In the genomic region with DNA sequence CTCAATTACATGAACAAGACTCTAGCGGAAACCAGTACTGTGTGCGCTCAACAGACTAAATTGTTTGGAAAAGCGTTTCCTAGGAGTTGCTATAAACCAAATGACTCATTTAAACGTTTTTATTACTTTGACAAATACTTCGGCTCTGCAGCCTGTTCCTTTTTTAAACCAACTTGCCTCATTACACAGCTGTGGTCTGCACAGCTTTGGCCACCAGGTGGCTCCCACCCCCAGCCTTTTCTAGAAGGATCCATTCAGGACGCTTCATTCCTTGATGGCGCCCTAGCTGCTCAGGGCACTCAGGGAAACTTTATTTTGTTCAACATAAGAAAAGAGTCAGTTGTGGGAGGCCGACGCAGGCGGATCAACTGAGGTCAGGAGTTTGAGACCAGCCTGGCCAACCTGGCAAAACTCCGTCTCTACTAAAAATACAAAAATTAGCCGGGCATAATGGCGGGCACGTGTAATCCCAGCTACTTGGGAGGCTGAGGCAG, we compare ENCODE assay signal across 8 cellular contexts. TPM values are rescaled to one million over a fixed set of nuclear protein-coding genes. Genes with fewer than 3 reads are reported as not detected.
DNase-seq lines count a peak whose midpoint lies in the region; ATAC-seq, FAIRE-seq and TF ChIP-seq lines count a peak whose summit lies in the region.

No MANE protein-coding gene starts in this region.

- no peak overlapping the region for H3K27ac Mint-ChIP-seq in activated T-helper 17 cell treated with anti-CD3 and anti-CD28 coated beads, Interleukin-2, amount 50 U/mL, for 72 hours
- no peak overlapping the region for H3K27ac Mint-ChIP-seq in neural crest cell (ENCODE audit: unreplicated experiment)

- POLR2A ChIA-PET in A549 (lab: Yijun Ruan, JAX): interaction anchor here (0.6 to 1.1 kb wide), 3 partner anchors 126 to 233 kb away, joined by 4 to 5 read pairs (median 5); a partner anchor contains a TSS

- peak; percentile 87 for TF ChIP-seq CTCF in A549 (IDR thresholded peaks at IDR 0.05)
- peak; percentile 91 for TF ChIP-seq CTCF in RWPE2 (IDR thresholded peaks at IDR 0.05; ENCODE audit: poor library complexity, severe bottlenecking)
- TF ChIP-seq CTCF in neural crest cell (conservative IDR thresholded peaks at IDR 0.05): peak; percentile 97

- no peak overlapping the region for H3K4me3 ChIP-seq in A549
- no peak overlapping the region for H3K4me3 ChIP-seq in RWPE2 (ENCODE audit: severe bottlenecking)

- DNase-seq in A549 (ENCODE audit: low read depth in 1 of 2, low spot score in 1 of 2): peak; percentile 68 to 88
- DNase-seq in KG1 (lab: John Stamatoyannopoulos, UW): peak; percentile 47
- DNase-seq in RWPE2 (ENCODE audit: low spot score): no peak
- DNase-seq in fibroblast of the conjunctiva (ENCODE audit: low read depth): peak; percentile 89
- peak; percentile 72 for DNase-seq in neural crest cell (ENCODE audit: low read depth, low spot score)
- DNase-seq in stimulated activated naive CD8-positive, alpha-beta T cell treated with anti-CD3 and anti-CD28 coated beads, Interleukin-15, Interleukin-2, amounts not matched to agents 100 U/mL and 50 U/mL, for 24 hours: peak; percentile 63

- H3K9me3 Mint-ChIP-seq in activated T-helper 17 cell treated with anti-CD3 and anti-CD28 coated beads, Interleukin-2, amount 50 U/mL, for 72 hours: no peaks in the 10 kb centered on the region
- H3K9me3 Mint-ChIP-seq in neural crest cell: peaks cover 2% of the 10 kb centered on the region

- H3K36me3 ChIP-seq in RWPE2 (ENCODE audit: low read depth): no peaks in the 10 kb centered on the region

- TF ChIP-seq POLR2A in A549 (IDR thresholded peaks at IDR 0.05; ENCODE audit: low read length): no peak

- H3K9me3 ChIP-seq in A549 (no peaks in the 10 kb centered on the region), RWPE2 (ENCODE audit: severe bottlenecking) (no peaks in the 10 kb centered on the region)

- H3K4me1 ChIP-seq in A549 (peaks cover 20% of the 10 kb centered on the region; the same call in 2 of the 3 replicates), RWPE2 (ENCODE audit: insufficient read depth, poor library complexity, severe bottlenecking) (no peaks in the 10 kb centered on the region)

- peak overlapping the region; percentile 66 for H3K4me2 ChIP-seq in A549

- WGBS in A549 (ENCODE audit: missing lambda C conversion rate): 28% methylated on average over 13 of the region's 14 CpGs

- H3K27me3 ChIP-seq in RWPE2 (ENCODE audit: insufficient read depth, poor library complexity, severe bottlenecking): no peaks in the 10 kb centered on the region

- peaks cover 4% of the 10 kb centered on the region for H3K4me1 Mint-ChIP-seq in activated T-helper 17 cell treated with anti-CD3 and anti-CD28 coated beads, Interleukin-2, amount 50 U/mL, for 72 hours
- peaks cover 6% of the 10 kb centered on the region for H3K4me1 Mint-ChIP-seq in neural crest cell

- TF ChIP-seq EP300 in A549 (IDR thresholded peaks at IDR 0.05): no peak

- ATAC-seq in A549 (peak; percentile 94 to 97), GM18498 (IDR thresholded peaks at IDR 0.05; ENCODE audit: unreplicated experiment) (peak; percentile 65), RWPE2 (ENCODE audit: low read depth) (peak; percentile 98)
- peak; percentile 85 for ATAC-seq in activated T-helper 17 cell treated with anti-CD3 and anti-CD28 coated beads, Interleukin-2, amount 50 U/mL, for 72 hours (replicated peaks)
- ATAC-seq in stimulated activated naive CD8-positive, alpha-beta T cell treated with anti-CD3 and anti-CD28 coated beads, Interleukin-15, Interleukin-2, amounts not matched to agents 100 U/mL and 50 U/mL, for 24 hours: peak; percentile 75

- FAIRE-seq in A549 (lab: Jason Lieb, UNC): peak; percentile 36

- no peak overlapping the region for H3K4me3 Mint-ChIP-seq in activated T-helper 17 cell treated with anti-CD3 and anti-CD28 coated beads, Interleukin-2, amount 50 U/mL, for 72 hours
- H3K4me3 Mint-ChIP-seq in neural crest cell: peak overlapping the region; percentile 39

- CTCF ChIA-PET in A549 (lab: Yijun Ruan, JAX): interaction anchor here (0.6 to 3.2 kb wide), 20 partner anchors 12 to 536 kb away, joined by 3 to 24 read pairs (median 4); a partner anchor contains a TSS

- H3K27me3 Mint-ChIP-seq in activated T-helper 17 cell treated with anti-CD3 and anti-CD28 coated beads, Interleukin-2, amount 50 U/mL, for 72 hours: peaks cover 44% of the 10 kb centered on the region
- peaks cover 44% of the 10 kb centered on the region for H3K27me3 Mint-ChIP-seq in neural crest cell (ENCODE audit: low read depth)

- peak; percentile 87 to 88 for TF ChIP-seq RAD21 in A549 (conservative IDR thresholded peaks at IDR 0.05 in 1 of 2, IDR thresholded peaks at IDR 0.05 in 1 of 2)

- H3K27ac ChIP-seq in A549: peak overlapping the region; percentile 44 to 75; a peak in 5 of 6 replicates
- H3K27ac ChIP-seq in RWPE2 (ENCODE audit: poor library complexity, severe bottlenecking): no peak overlapping the region

- H3K36me3 Mint-ChIP-seq in activated T-helper 17 cell treated with anti-CD3 and anti-CD28 coated beads, Interleukin-2, amount 50 U/mL, for 72 hours (ENCODE audit: low read depth): no peaks in the 10 kb centered on the region
- no peaks in the 10 kb centered on the region for H3K36me3 Mint-ChIP-seq in neural crest cell (ENCODE audit: low read depth)

TF ChIP-seq in A549, 52 proteins besides CTCF, POLR2A, EP300 and RAD21:
- TF ChIP-seq SMC3 (IDR thresholded peaks at IDR 0.05) (peak; percentile 88), FOSL2 (IDR thresholded peaks at IDR 0.05) (no peak), FOSL2 (CRISPR knock-in tag; IDR thresholded peaks at IDR 0.05) (peak; percentile 79)
- TF ChIP-seq, protein P1, sequence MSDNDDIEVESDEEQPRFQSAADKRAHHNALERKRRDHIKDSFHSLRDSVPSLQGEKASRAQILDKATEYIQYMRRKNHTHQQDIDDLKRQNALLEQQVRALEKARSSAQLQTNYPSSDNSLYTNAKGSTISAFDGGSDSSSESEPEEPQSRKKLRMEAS (IDR thresholded peaks at IDR 0.05): peak; percentile 63
- TF ChIP-seq, protein P2, sequence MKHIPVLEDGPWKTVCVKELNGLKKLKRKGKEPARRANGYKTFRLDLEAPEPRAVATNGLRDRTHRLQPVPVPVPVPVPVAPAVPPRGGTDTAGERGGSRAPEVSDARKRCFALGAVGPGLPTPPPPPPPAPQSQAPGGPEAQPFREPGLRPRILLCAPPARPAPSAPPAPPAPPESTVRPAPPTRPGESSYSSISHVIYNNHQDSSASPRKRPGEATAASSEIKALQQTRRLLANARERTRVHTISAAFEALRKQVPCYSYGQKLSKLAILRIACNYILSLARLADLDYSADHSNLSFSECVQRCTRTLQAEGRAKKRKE (CRISPR knock-in tag; IDR thresholded peaks at IDR 0.05; ENCODE audit: low read depth): no peak

RNA-seq across cellular contexts. Expression of a gene that starts 41.0 kb away (rescaled TPM):
- polyA plus RNA-seq in A549 (2011; rRNA removed) (13.8 and 16.6 TPM in 2 replicates), A549 (2017; fragmentation: RNase III; extraction: RNeasy Plus Mini Kit Qiagen cat#74134 plus additional on column Dnase treatment) (7.3 to 8.6 TPM (median 7.7 TPM) in 3 replicates)
- polyA plus RNA-seq in A549 (2012; cell fraction: cytosol; rRNA removed): 2.9 and 3.3 TPM in 2 replicates
- 3.0 and 5.0 TPM in 2 replicates for polyA plus RNA-seq in A549 (2012; cell fraction: nucleus; rRNA removed)
- polyA minus RNA-seq in A549 (2011; rRNA and poly(A)+ RNA removed): 12.6 and 13.4 TPM in 2 replicates
- total RNA-seq in activated T-helper 17 cell treated with anti-CD3 and anti-CD28 coated beads, Interleukin-2, amount 50 U/mL, for 72 hours: 10 to 100 TPM; 24.3 to 35.8 TPM
- 26.1 and 26.5 TPM in 2 replicates for total RNA-seq in neural crest cell
